ENCODE assay signal across 16 cellular contexts in the genomic region with DNA sequence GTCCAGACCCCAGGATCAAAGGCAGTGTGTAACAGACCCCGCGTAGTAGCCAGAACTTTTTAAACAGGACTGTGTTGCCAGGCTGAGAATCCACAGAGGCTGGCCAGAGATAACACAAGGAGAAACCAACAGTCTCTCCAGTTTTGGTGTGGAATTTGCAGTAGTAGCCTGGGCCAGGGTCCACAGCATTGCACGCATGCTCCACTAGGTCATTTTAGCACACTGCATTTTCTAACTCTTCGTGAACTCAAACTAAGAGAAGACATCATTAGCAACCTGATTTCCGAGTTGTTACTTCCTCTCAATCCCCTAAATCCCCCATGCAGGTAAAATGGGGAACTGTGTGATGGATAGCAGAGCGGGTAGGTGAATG.
DNase-seq lines count a peak whose midpoint lies in the region; ATAC-seq and TF ChIP-seq lines count a peak whose summit lies in the region.
"Had no signal": no experiment of that assay in that cellular context is flagged by ENCODE, and none has a peak within 500 bp of the region (broad histone marks: within the 10 kb centered on the region; RNA-seq: fewer than 3 reads in every experiment).

No MANE protein-coding gene starts in this region.

- H3K4me3 Mint-ChIP-seq in neural progenitor cell: no peak overlapping the region
- H3K4me3 Mint-ChIP-seq in stimulated activated naive CD8-positive, alpha-beta T cell treated with anti-CD3 and anti-CD28 coated beads, Interleukin-15, amount 100 ng/mL, for 72 hours: no peak overlapping the region
- H3K4me3 Mint-ChIP-seq: CD4-positive, alpha-beta memory T cell had no signal

- H3K4me1 ChIP-seq in left ventricle myocardium inferior (peaks cover 51% of the 10 kb centered on the region), neural progenitor cell (peaks cover 13% of the 10 kb centered on the region), tibial artery (peaks cover 0 to 62% (median 41%) of the 10 kb centered on the region in 4 donors)

- H3K27ac Mint-ChIP-seq in neural progenitor cell: no peak overlapping the region
- no peak overlapping the region for H3K27ac Mint-ChIP-seq in stimulated activated naive CD8-positive, alpha-beta T cell treated with anti-CD3 and anti-CD28 coated beads, Interleukin-15, amount 100 ng/mL, for 72 hours
- H3K27ac Mint-ChIP-seq: CD4-positive, alpha-beta memory T cell had no signal

- no peaks in the 10 kb centered on the region for H3K79me2 ChIP-seq in neural progenitor cell (ENCODE audit: low read depth)

- H2AFZ ChIP-seq in neural progenitor cell (replicated peaks): peak overlapping the region; percentile 20

- DNase-seq in left ventricle myocardium inferior (no peak), left cardiac atrium (no peak), ecto neural progenitor cell (ENCODE audit: low spot score) (peak; percentile 29), neural progenitor cell (ENCODE audit: low spot score) (no peak), tibial artery (no peak), cortex of kidney (lab: John Stamatoyannopoulos, UW) (no peak)
- no peak for DNase-seq in stimulated activated naive CD8-positive, alpha-beta T cell treated with anti-CD3 and anti-CD28 coated beads, Interleukin-15, amount 100 ng/mL, for 72 hours
- DNase-seq: Calu3; CD4-positive, alpha-beta memory T cell; DMS53; H7; NCI-H1417; NCI-H1930; NCI-H446; NCI-H69 had no signal

- intact Hi-C loops in left ventricle myocardium inferior (cut with micrococcal nuclease): no loop called here
- intact Hi-C loops in left cardiac atrium (cut with DNase I): no loop called here
- intact Hi-C loops in tibial artery (cut with DNase I; ENCODE audit: low total_unique reads): loop anchor here (5.0 kb wide), 1 partner anchor 205 kb away; no protein-coding TSS in a partner anchor

- H3K36me3 Mint-ChIP-seq in neural progenitor cell: no peaks in the 10 kb centered on the region
- H3K36me3 Mint-ChIP-seq: CD4-positive, alpha-beta memory T cell had no signal

- peaks cover 2% of the 10 kb centered on the region for H3K27me3 Mint-ChIP-seq in neural progenitor cell (ENCODE audit: insufficient read depth, low read depth)
- peaks cover 35% of the 10 kb centered on the region for H3K27me3 Mint-ChIP-seq in stimulated activated naive CD8-positive, alpha-beta T cell treated with anti-CD3 and anti-CD28 coated beads, Interleukin-15, amount 100 ng/mL, for 72 hours

- no peaks in the 10 kb centered on the region for H3F3A ChIP-seq in neural progenitor cell (ENCODE audit: low read depth)

- ATAC-seq in left cardiac atrium: no peak
- no peak for ATAC-seq in GM19035 (IDR thresholded peaks at IDR 0.05; ENCODE audit: unreplicated experiment)
- no peak for ATAC-seq in stimulated activated naive CD8-positive, alpha-beta T cell treated with anti-CD3 and anti-CD28 coated beads, Interleukin-15, amount 100 ng/mL, for 72 hours

- H3K27ac ChIP-seq in left ventricle myocardium inferior (replicated peaks): peak overlapping the region; percentile 89
- H3K27ac ChIP-seq in neural progenitor cell: no peak overlapping the region
- H3K27ac ChIP-seq in tibial artery: peak overlapping the region; percentile 72 to 75

- no peak overlapping the region for H3K9ac ChIP-seq in neural progenitor cell

- TF ChIP-seq CTCF in left ventricle myocardium inferior (IDR thresholded peaks at IDR 0.05; ENCODE audit: borderline replicate concordance): no peak
- TF ChIP-seq CTCF in neural progenitor cell (IDR thresholded peaks at IDR 0.05): no peak
- no peak for TF ChIP-seq CTCF in tibial artery (IDR thresholded peaks at IDR 0.05)

- H3K9me3 Mint-ChIP-seq in neural progenitor cell: no peaks in the 10 kb centered on the region
- no peaks in the 10 kb centered on the region for H3K9me3 Mint-ChIP-seq in stimulated activated naive CD8-positive, alpha-beta T cell treated with anti-CD3 and anti-CD28 coated beads, Interleukin-15, amount 100 ng/mL, for 72 hours

- H3K36me3 ChIP-seq in left ventricle myocardium inferior (no peaks in the 10 kb centered on the region), neural progenitor cell (no peaks in the 10 kb centered on the region), tibial artery (no peaks in the 10 kb centered on the region)

- no peaks in the 10 kb centered on the region for H3K27me3 ChIP-seq in left ventricle myocardium inferior (ENCODE audit: low read depth)
- H3K27me3 ChIP-seq in neural progenitor cell: no peaks in the 10 kb centered on the region
- H3K27me3 ChIP-seq in tibial artery: no peaks in the 10 kb centered on the region

- peaks cover 19% of the 10 kb centered on the region for H3K4me1 Mint-ChIP-seq in neural progenitor cell
- no peaks in the 10 kb centered on the region for H3K4me1 Mint-ChIP-seq in stimulated activated naive CD8-positive, alpha-beta T cell treated with anti-CD3 and anti-CD28 coated beads, Interleukin-15, amount 100 ng/mL, for 72 hours
- H3K4me1 Mint-ChIP-seq: CD4-positive, alpha-beta memory T cell had no signal

- no peak overlapping the region for H3K4me2 ChIP-seq in neural progenitor cell

- no peak overlapping the region for H3K4me3 ChIP-seq in left ventricle myocardium inferior
- no peak overlapping the region for H3K4me3 ChIP-seq in neural progenitor cell
- no peak overlapping the region for H3K4me3 ChIP-seq in tibial artery

- no peaks in the 10 kb centered on the region for H4K20me1 ChIP-seq in neural progenitor cell (ENCODE audit: low read depth)

- no peaks in the 10 kb centered on the region for H3K9me3 ChIP-seq in left ventricle myocardium inferior (replicated peaks)
- H3K9me3 ChIP-seq in neural progenitor cell (ENCODE audit: low read depth): no peaks in the 10 kb centered on the region
- H3K9me3 ChIP-seq in tibial artery: no peaks in the 10 kb centered on the region
